Comparison of ENCODE assay signal across 14 cellular contexts in the genomic region with DNA sequence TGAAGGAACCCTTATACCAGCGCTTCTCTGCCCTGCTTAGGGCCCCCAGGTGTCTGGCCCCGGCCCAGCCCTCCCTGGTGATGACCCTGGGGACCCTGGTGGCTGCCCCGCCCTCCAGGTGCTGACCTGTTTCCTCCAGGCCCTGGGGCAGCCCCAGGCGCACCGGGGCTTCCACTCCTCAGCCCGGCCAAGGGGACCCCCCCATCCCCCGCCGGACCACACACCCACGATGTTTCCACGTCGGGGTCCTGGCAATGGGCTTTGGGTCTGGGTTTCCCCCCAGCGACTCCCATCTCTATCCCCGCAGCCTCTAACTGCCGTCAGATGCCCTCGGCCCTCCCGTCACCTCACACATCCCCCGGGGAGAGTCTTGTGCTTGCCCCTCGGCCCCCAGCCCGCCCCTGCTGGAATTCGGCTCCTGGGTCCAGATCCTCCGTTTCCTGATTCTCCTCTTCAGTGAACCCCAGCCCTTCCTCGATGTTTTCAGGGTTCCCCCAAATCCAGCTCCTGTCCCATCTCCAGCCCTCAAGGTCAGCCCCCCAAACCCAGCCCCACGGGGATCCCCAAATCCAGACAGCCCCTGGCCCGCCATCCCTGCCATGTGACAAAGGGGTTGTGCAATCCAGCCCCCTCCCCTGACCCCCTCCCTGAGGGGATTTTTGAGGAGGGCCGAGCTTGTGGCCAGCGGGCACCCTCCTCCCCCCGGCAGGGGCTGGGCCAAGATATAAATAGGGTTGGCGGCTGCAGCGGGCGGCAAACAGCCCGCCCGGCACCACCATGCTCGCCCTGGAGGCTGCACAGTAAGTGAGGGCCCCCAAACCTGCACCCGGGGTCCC. TPM values are rescaled to one million over a fixed set of nuclear protein-coding genes. Genes with fewer than 3 reads are reported as not detected.
DNase-seq lines count a peak whose midpoint lies in the region; ATAC-seq and TF ChIP-seq lines count a peak whose summit lies in the region.
"Had no signal": no experiment of that assay in that cellular context is flagged by ENCODE, and none has a peak within 500 bp of the region (broad histone marks: within the 10 kb centered on the region; RNA-seq: fewer than 3 reads in every experiment).

Gene SPIB (plus strand): TSS at position 753 of the 836 bp plus-strand sequence. CDS start 25 bp downstream, at position 778.

- H3K4me3 ChIP-seq in SU-DHL-6 (ENCODE audit: insufficient read depth, low read length, poor library complexity, severe bottlenecking) (peak within 1 kb of the TSS; percentile 60), mononuclear cell (ENCODE audit: low read length) (peak within 1 kb of the TSS; percentile 42)
- H3K4me3 ChIP-seq: gastrocnemius medialis, smooth muscle cell had no signal

- H3K4me1 ChIP-seq in mononuclear cell (ENCODE audit: insufficient read depth, low read length): peaks cover 29% of the 10 kb centered on the region

- no peak for TF ChIP-seq CTCF in SU-DHL-6 (IDR thresholded peaks at IDR 0.05; ENCODE audit: insufficient read depth, low read length, poor library complexity, severe bottlenecking)

- H4K20me1 ChIP-seq in SU-DHL-6 (ENCODE audit: low read depth, low read length): peaks cover 3% of the 10 kb centered on the region; the same call in 1 of the 2 replicates

- peak; percentile 96 for TF ChIP-seq POLR2A in GM18951 (IDR thresholded peaks at IDR 0.05; ENCODE audit: extremely low read depth, insufficient read depth, insufficient read length)

- H3K36me3 ChIP-seq in SU-DHL-6 (ENCODE audit: low read length): peaks cover 10% of the 10 kb centered on the region; the same call in 1 of the 2 replicates
- H3K36me3 ChIP-seq: gastrocnemius medialis had no signal

- H3K79me2 ChIP-seq in SU-DHL-6 (ENCODE audit: insufficient read depth, low read length): peaks cover 31% of the 10 kb centered on the region

- H3K27me3 ChIP-seq in SU-DHL-6 (ENCODE audit: low read length): no peaks in the 10 kb centered on the region
- H3K27me3 ChIP-seq in mononuclear cell (ENCODE audit: insufficient read depth, low read length): peaks cover 3% of the 10 kb centered on the region

- peak within 1 kb of the TSS; percentile 100 for H3K27ac ChIP-seq in SU-DHL-6 (ENCODE audit: low read depth, low read length)
- H3K27ac ChIP-seq: gastrocnemius medialis had no signal

- H3K9me3 ChIP-seq in SU-DHL-6 (ENCODE audit: insufficient read depth, low read length) (no peaks in the 10 kb centered on the region), mononuclear cell (ENCODE audit: low read depth, low read length) (no peaks in the 10 kb centered on the region)
- H3K9me3 ChIP-seq: gastrocnemius medialis had no signal

- H3K9ac ChIP-seq in SU-DHL-6 (ENCODE audit: low read length): peak within 1 kb of the TSS; percentile 83

- H2AFZ ChIP-seq in SU-DHL-6 (ENCODE audit: low read depth, low read length, severe bottlenecking): no peak within 1 kb of the TSS

- H3K4me2 ChIP-seq in SU-DHL-6 (ENCODE audit: low read depth, low read length, poor library complexity, severe bottlenecking): peak within 1 kb of the TSS; percentile 96
- H3K4me2 ChIP-seq: smooth muscle cell had no signal

- ATAC-seq in GM21723 (IDR thresholded peaks at IDR 0.05; ENCODE audit: unreplicated experiment) (no peak), HG03571 (IDR thresholded peaks at IDR 0.05; ENCODE audit: unreplicated experiment) (no peak), HG02884 (IDR thresholded peaks at IDR 0.05; ENCODE audit: unreplicated experiment) (no peak)
- ATAC-seq: gastrocnemius medialis had no signal

- H3K9me2 ChIP-seq in SU-DHL-6 (replicated peaks; ENCODE audit: insufficient read depth, low read length): no peaks in the 10 kb centered on the region

- peak; percentile 20 for DNase-seq in ELF-1 (ENCODE audit: low read depth, low spot score)
- no peak for DNase-seq in stimulated activated CD4-positive, alpha-beta T cell treated with anti-CD3 and anti-CD28 coated beads, Interleukin-2, amount 100 ng/mL, for 48 hours
- DNase-seq: activated CD4-positive, CD25-positive, alpha-beta regulatory T cell; activated gamma-delta T cell treated with Interleukin-2 at 50 U/mL for 16 hours; gastrocnemius medialis; NCI-H1694 had no signal

- H3F3A ChIP-seq in SU-DHL-6 (ENCODE audit: insufficient read depth): peaks cover 68% of the 10 kb centered on the region

- in situ Hi-C loops in GM18951 (cut with MboI; ENCODE audit: low sequenced_read_pairs, unreplicated experiment): no loop called here

RNA-seq across cellular contexts. Expression of gene SPIB, which starts in this region (rescaled TPM):
- 5.6 TPM for total RNA-seq in mononuclear cell
- total RNA-seq: RPMI7951, smooth muscle cell had no signal
